Comparison of ENCODE assay signal across 20 cellular contexts in genomic region chr4:182662551-182662950, GRCh38.
A peak's percentile ranks its signal among the peaks of the same experiment; 100 is the strongest.
DNase-seq lines count a peak whose midpoint lies in the region; ATAC-seq, FAIRE-seq and TF ChIP-seq lines count a peak whose summit lies in the region.
"Had no signal": no experiment of that assay in that cellular context is flagged by ENCODE, and none has a peak within 500 bp of the region (broad histone marks: within the 10 kb centered on the region; RNA-seq: fewer than 3 reads in every experiment).

No MANE protein-coding gene starts in this region.

- H3K9me3 ChIP-seq in Caco-2 (no peaks in the 10 kb centered on the region), HUES48 (ENCODE audit: control insufficient read depth, insufficient read depth, low read length) (0 out of 2 replicates have a peak, but pooled peaks cover 5% of the 10 kb centered on the region)
- H3K9me3 ChIP-seq: BE2C had no signal

- no peak for FAIRE-seq in RCC 7860 (lab: Jason Lieb, UNC)
- FAIRE-seq: D721Med, GM12891, GM19239, H54 had no signal

- peak; percentile 41 for ATAC-seq in left lobe of liver
- ATAC-seq in naive thymus-derived CD8-positive, alpha-beta T cell = no peak
- ATAC-seq: GM23338 had no signal

- H3K27ac ChIP-seq in HUES48 (ENCODE audit: low read depth, low read length) = peak overlapping the region; percentile 34

- H3K4me3 ChIP-seq in Caco-2 (ENCODE audit: low read depth, low read length) (no peak overlapping the region), HUES48 (ENCODE audit: low read depth, low read length) (no peak overlapping the region)
- H3K4me3 ChIP-seq: GM23338 had no signal

- no TSS peak for BruUV-seq in Caco-2 (replicated peaks; lab: Mats Ljungman, UMichigan)

- intact Hi-C loops in Caco-2 (cut with micrococcal nuclease; ENCODE audit: unreplicated experiment) = loop anchor here (1.0 kb wide), 1 partner anchor 9 kb away; no protein-coding TSS in a partner anchor

- H3K36me3 ChIP-seq in Caco-2 (ENCODE audit: control insufficient read depth, insufficient read depth, low read length) (no peaks in the 10 kb centered on the region), HUES48 (ENCODE audit: control insufficient read depth, insufficient read depth, low read length) (no peaks in the 10 kb centered on the region)
- H3K36me3 ChIP-seq: BE2C had no signal

- peaks cover 16% of the 10 kb centered on the region for H3K4me1 ChIP-seq in Caco-2
- H3K4me1 ChIP-seq in HUES48 (ENCODE audit: control insufficient read depth, insufficient read depth, low read length) = peaks cover 5% of the 10 kb centered on the region; the same call in 1 of the 2 replicates
- H3K4me1 ChIP-seq: BE2C had no signal

- H3K27me3 Mint-ChIP-seq in Caco-2 (ENCODE audit: insufficient read depth, unreplicated experiment) (no peaks in the 10 kb centered on the region), progenitor cell of endocrine pancreas (no peaks in the 10 kb centered on the region)
- peaks cover 0 to 10% (median 0%) of the 10 kb centered on the region in 5 donors for H3K27me3 Mint-ChIP-seq in naive thymus-derived CD8-positive, alpha-beta T cell
- H3K27me3 Mint-ChIP-seq: CD4-positive, CD25-positive, alpha-beta regulatory T cell; IgD-negative memory B cell had no signal

- peaks cover 13% of the 10 kb centered on the region for H3K36me3 Mint-ChIP-seq in Caco-2 (ENCODE audit: insufficient read depth, unreplicated experiment)
- H3K36me3 Mint-ChIP-seq in progenitor cell of endocrine pancreas (ENCODE audit: insufficient read depth) = peaks cover 19% of the 10 kb centered on the region
- no peaks in the 10 kb centered on the region for H3K36me3 Mint-ChIP-seq in naive thymus-derived CD8-positive, alpha-beta T cell
- H3K36me3 Mint-ChIP-seq: CD4-positive, CD25-positive, alpha-beta regulatory T cell; CD8-positive, alpha-beta memory T cell; IgD-negative memory B cell had no signal

- no peak overlapping the region for H3K9ac ChIP-seq in HUES48 (ENCODE audit: low read depth, low read length)

- CTCF ChIA-PET in Caco-2 (lab: Charles Lee) = interaction anchor here (0.5 kb wide), 1 partner anchor 288 kb away, joined by 3 read pairs; no protein-coding TSS in a partner anchor

- TF ChIP-seq CTCF in Caco-2 (IDR thresholded peaks at IDR 0.05; ENCODE audit: insufficient read depth in 1 of 2, low read depth in 1 of 2, low read length in 1 of 2, severe bottlenecking in 1 of 2, unreplicated experiment in 1 of 2) = no peak
- TF ChIP-seq CTCF in progenitor cell of endocrine pancreas (IDR thresholded peaks at IDR 0.05; ENCODE audit: unreplicated experiment) = no peak

- peak overlapping the region; percentile 29 for H3K27ac Mint-ChIP-seq in Caco-2 (ENCODE audit: unreplicated experiment)
- H3K27ac Mint-ChIP-seq in progenitor cell of endocrine pancreas = peak overlapping the region; percentile 10
- no peak overlapping the region for H3K27ac Mint-ChIP-seq in naive thymus-derived CD8-positive, alpha-beta T cell
- H3K27ac Mint-ChIP-seq: CD4-positive, CD25-positive, alpha-beta regulatory T cell; CD8-positive, alpha-beta memory T cell; GM23338; IgD-negative memory B cell had no signal

- H3K27me3 ChIP-seq in Caco-2 (replicated peaks; ENCODE audit: control insufficient read depth, insufficient read depth, low read length) (no peaks in the 10 kb centered on the region), HUES48 (ENCODE audit: control insufficient read depth, insufficient read depth, low read length) (no peaks in the 10 kb centered on the region)
- H3K27me3 ChIP-seq: BE2C had no signal

- POLR2A ChIA-PET in Caco-2 (lab: Charles Lee) = no interaction called here
- POLR2A ChIA-PET in naive thymus-derived CD8-positive, alpha-beta T cell (lab: Charles Lee) = no interaction called here

- no peaks in the 10 kb centered on the region for H3K4me1 Mint-ChIP-seq in Caco-2 (ENCODE audit: low read depth, unreplicated experiment)
- peaks cover 20% of the 10 kb centered on the region for H3K4me1 Mint-ChIP-seq in progenitor cell of endocrine pancreas (ENCODE audit: low read depth)
- H3K4me1 Mint-ChIP-seq in naive thymus-derived CD8-positive, alpha-beta T cell = no peaks in the 10 kb centered on the region
- H3K4me1 Mint-ChIP-seq: CD4-positive, CD25-positive, alpha-beta regulatory T cell; CD8-positive, alpha-beta memory T cell; IgD-negative memory B cell had no signal

- DNase-seq in Caco-2 = peak in 1 of 2 experiments; percentile 48
- no peak for DNase-seq in left lobe of liver (ENCODE audit: low spot score)
- DNase-seq in progenitor cell of endocrine pancreas (ENCODE audit: low spot score, unreplicated experiment) = no peak
- DNase-seq in naive thymus-derived CD8-positive, alpha-beta T cell = no peak
- no peak for DNase-seq in NCI-H446 (lab: John Stamatoyannopoulos, UW)
- DNase-seq in RCC 7860 (ENCODE audit: low spot score) = no peak
- DNase-seq: ACHN; BE2C; C1 segment of cervical spinal cord; CD4-positive, CD25-positive, alpha-beta regulatory T cell; CD8-positive, alpha-beta memory T cell; COR-L47; HCEC 1CT had no signal

- H3K4me3 Mint-ChIP-seq in Caco-2 (ENCODE audit: unreplicated experiment) = peak overlapping the region; percentile 25
- H3K4me3 Mint-ChIP-seq in progenitor cell of endocrine pancreas (ENCODE audit: low read depth) = no peak overlapping the region
- H3K4me3 Mint-ChIP-seq in naive thymus-derived CD8-positive, alpha-beta T cell = no peak overlapping the region
- H3K4me3 Mint-ChIP-seq: CD4-positive, CD25-positive, alpha-beta regulatory T cell; CD8-positive, alpha-beta memory T cell; GM23338; IgD-negative memory B cell had no signal

- H3K9me3 Mint-ChIP-seq in Caco-2 (ENCODE audit: unreplicated experiment) = no peaks in the 10 kb centered on the region
- H3K9me3 Mint-ChIP-seq in progenitor cell of endocrine pancreas (ENCODE audit: low read depth) = peaks cover 16% of the 10 kb centered on the region
- H3K9me3 Mint-ChIP-seq in naive thymus-derived CD8-positive, alpha-beta T cell = peaks cover 0 to 8% (median 2%) of the 10 kb centered on the region in 9 donors

Comparison
In these comparisons a context has a peak if more than half of its experiments do, and no peak if none do; other contexts are left out.
1. H3K27ac Mint-ChIP-seq: peak in Caco-2 (single experiment) and progenitor cell of endocrine pancreas (single experiment); none in naive thymus-derived CD8-positive, alpha-beta T cell (0 of 10).